ENCODE assay signal across 1 cellular context in genomic region chr22:28907311-28908008, GRCh38.
TF ChIP-seq lines count a peak whose summit lies in the region.

No MANE protein-coding gene starts in this region.

TF ChIP-seq in GM12878, 131 proteins besides CTCF, POLR2A, EP300 and RAD21 (continued from another document and continues in another):
- TF ChIP-seq CUX1 (IDR thresholded peaks at IDR 0.05; ENCODE audit: insufficient replicate concordance, low read depth, low read length) (peak; percentile 90), ATF2 (IDR thresholded peaks at IDR 0.05; ENCODE audit: low read length) (peak; percentile 91), ESRRA (IDR thresholded peaks at IDR 0.05; ENCODE audit: low read length) (no peak), CREM (IDR thresholded peaks at IDR 0.05; ENCODE audit: low read depth) (peak; percentile 65; the same call in 1 of the 2 replicates), HDAC6 (IDR thresholded peaks at IDR 0.05; ENCODE audit: unreplicated experiment) (no peak), HDGF (IDR thresholded peaks at IDR 0.05) (no peak), BCL11A (IDR thresholded peaks at IDR 0.05; ENCODE audit: low read depth, low read length) (peak; percentile 69), BCL3 (IDR thresholded peaks at IDR 0.05; ENCODE audit: borderline replicate concordance, insufficient read depth, low read depth, low read length, poor library complexity, severe bottlenecking) (peak; percentile 77), EZH2 (IDR thresholded peaks at IDR 0.05; ENCODE audit: borderline replicate concordance, control insufficient read depth, low read depth, low read length) (no peak), RBBP5 (conservative IDR thresholded peaks at IDR 0.05) (no peak), E4F1 (IDR thresholded peaks at IDR 0.05; ENCODE audit: borderline replicate concordance, partially characterized antibody) (no peak), RFX5 (IDR thresholded peaks at IDR 0.05; ENCODE audit: low read depth, low read length) (no peak), GATAD2B (conservative IDR thresholded peaks at IDR 0.05; ENCODE audit: low read depth) (no peak; the same call in 1 of the 2 replicates), POU2F2 (IDR thresholded peaks at IDR 0.05; ENCODE audit: borderline replicate concordance, low read depth, low read length) (peak; percentile 33; the same call in 1 of the 3 replicates), TARDBP (IDR thresholded peaks at IDR 0.05; ENCODE audit: borderline replicate concordance) (no peak), CHD4 (IDR thresholded peaks at IDR 0.05) (no peak), RB1 (IDR thresholded peaks at IDR 0.05; ENCODE audit: borderline replicate concordance) (no peak), KLF5 (IDR thresholded peaks at IDR 0.05; ENCODE audit: partially characterized antibody) (no peak), NR2C1 (IDR thresholded peaks at IDR 0.05) (no peak), EED (IDR thresholded peaks at IDR 0.05; ENCODE audit: low read depth) (peak; percentile 84), CHD1 (IDR thresholded peaks at IDR 0.05; ENCODE audit: low read depth, low read length) (no peak), BHLHE40 (IDR thresholded peaks at IDR 0.05; ENCODE audit: borderline replicate concordance in 1 of 2, low read depth in 2 of 2, low read length in 1 of 2) (peak; percentile 88), NBN (IDR thresholded peaks at IDR 0.05) (peak; percentile 86), CEBPZ (IDR thresholded peaks at IDR 0.05; ENCODE audit: low read depth, low read length) (no peak), JUND (IDR thresholded peaks at IDR 0.05; ENCODE audit: low read depth, low read length) (no peak; the same call in 1 of the 2 replicates), IRF5 (IDR thresholded peaks at IDR 0.05; ENCODE audit: borderline replicate concordance) (no peak), CBX3 (IDR thresholded peaks at IDR 0.05; ENCODE audit: borderline replicate concordance, low read depth) (no peak), ZBED1 (IDR thresholded peaks at IDR 0.05; ENCODE audit: borderline replicate concordance) (peak; percentile 79), EGR1 (IDR thresholded peaks at IDR 0.05; ENCODE audit: borderline replicate concordance in 1 of 2, low read depth in 2 of 2, low read length in 2 of 2) (no peak), ZNF687 (IDR thresholded peaks at IDR 0.05) (no peak; the same call in 1 of the 2 replicates), PRDM15 (CRISPR knock-in tag; IDR thresholded peaks at IDR 0.05) (no peak), SMAD1 (IDR thresholded peaks at IDR 0.05; ENCODE audit: low read depth, partially characterized antibody) (peak; percentile 23), IRF4 (IDR thresholded peaks at IDR 0.05; ENCODE audit: low read depth, low read length) (peak; percentile 54; the same call in 1 of the 2 replicates), HDAC2 (IDR thresholded peaks at IDR 0.05) (no peak), SIX5 (IDR thresholded peaks at IDR 0.05; ENCODE audit: low read depth, low read length, severe bottlenecking) (no peak)
